8 cellular contexts compared by ENCODE assay signal in the genomic region with DNA sequence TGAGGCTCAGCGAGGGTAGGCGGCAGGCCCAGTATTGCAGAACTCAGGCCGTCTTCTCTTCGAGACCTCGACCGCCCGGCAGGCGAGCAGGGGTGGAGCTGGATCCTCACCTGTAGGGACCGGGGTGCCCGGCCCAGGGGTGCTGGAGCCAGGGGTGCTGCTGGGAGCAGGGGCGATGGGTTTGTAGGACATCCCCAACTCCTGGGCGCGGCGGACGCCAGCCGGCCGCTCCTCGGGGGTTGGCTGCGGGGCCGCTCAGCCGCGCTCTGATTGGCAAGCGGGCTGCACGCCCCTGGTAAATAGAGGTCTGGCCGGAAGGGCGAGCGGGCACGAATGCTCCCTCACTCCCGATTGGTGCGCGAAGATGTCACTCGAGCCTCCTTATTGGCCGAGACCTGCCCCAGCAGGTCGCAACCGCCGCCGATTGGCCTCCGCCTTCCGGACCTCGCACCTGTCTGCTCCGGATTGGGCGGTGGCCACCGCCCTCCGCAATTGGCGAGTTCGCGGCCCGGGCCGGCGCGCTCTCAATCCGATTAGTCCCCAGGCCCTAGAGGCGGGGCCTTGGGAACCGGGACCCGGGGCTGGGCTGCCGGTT. TPM values are rescaled to one million over a fixed set of nuclear protein-coding genes. Genes with fewer than 3 reads are reported as not detected.
DNase-seq lines count a peak whose midpoint lies in the region; ATAC-seq and TF ChIP-seq lines count a peak whose summit lies in the region.

A gene with protein sequence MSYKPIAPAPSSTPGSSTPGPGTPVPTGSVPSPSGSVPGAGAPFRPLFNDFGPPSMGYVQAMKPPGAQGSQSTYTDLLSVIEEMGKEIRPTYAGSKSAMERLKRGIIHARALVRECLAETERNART (minus strand): TSS at position 272 of the 595 bp plus-strand sequence. CDS start 80 bp downstream, at position 192.

- POLR2A ChIA-PET in activated CD4-positive, alpha-beta T cell treated with anti-CD3 and anti-CD28 coated beads, Interleukin-2, amount 10 ng/mL, durations not matched to agents 7 days and 5 days (lab: Charles Lee): no interaction called here

- peak within 1 kb of the TSS; percentile 92 for H3K27ac Mint-ChIP-seq in activated CD4-positive, alpha-beta T cell treated with anti-CD3 and anti-CD28 coated beads, Interleukin-2, amount 10 ng/mL, durations not matched to agents 7 days and 5 days

- H3K9me3 ChIP-seq in BLaER1: no peaks in the 10 kb centered on the region

- DNase-seq in NCI-H69 (lab: John Stamatoyannopoulos, UW) (peak; percentile 100), coronary artery (ENCODE audit: low spot score) (peak; percentile 99), left kidney (ENCODE audit: low read depth, low spot score) (peak; percentile 100)
- DNase-seq in activated CD4-positive, alpha-beta T cell treated with anti-CD3 and anti-CD28 coated beads, Interleukin-2, amount 10 ng/mL, durations not matched to agents 7 days and 5 days: peak; percentile 99
- peak; percentile 99 for DNase-seq in stimulated activated CD4-positive, alpha-beta T cell treated with anti-CD3 and anti-CD28 coated beads, Interleukin-2, amount 100 ng/mL, for 24 hours

- H3K36me3 Mint-ChIP-seq in activated CD4-positive, alpha-beta T cell treated with anti-CD3 and anti-CD28 coated beads, Interleukin-2, amount 10 ng/mL, durations not matched to agents 7 days and 5 days (ENCODE audit: low read depth): peaks cover 13% of the 10 kb centered on the region

- peaks cover 9% of the 10 kb centered on the region; the same call in 1 of the 2 replicates for H3K27me3 ChIP-seq in BLaER1

- H4K20me1 ChIP-seq in BLaER1: peaks cover 37% of the 10 kb centered on the region

- CTCF ChIA-PET in activated CD4-positive, alpha-beta T cell treated with anti-CD3 and anti-CD28 coated beads, Interleukin-2, amount 10 ng/mL, durations not matched to agents 7 days and 5 days (lab: Charles Lee): interaction anchor here (1.0 to 1.2 kb wide), 4 partner anchors 9 to 151 kb away, joined by 3 read pairs; a partner anchor contains a TSS

- peak within 1 kb of the TSS; percentile 82 for H3K9ac ChIP-seq in BLaER1

- H3K27me3 Mint-ChIP-seq in activated CD4-positive, alpha-beta T cell treated with anti-CD3 and anti-CD28 coated beads, Interleukin-2, amount 10 ng/mL, durations not matched to agents 7 days and 5 days: peaks cover 11% of the 10 kb centered on the region

- H3K27ac ChIP-seq in BLaER1: peak within 1 kb of the TSS; percentile 85
- H3K27ac ChIP-seq in coronary artery: peak within 1 kb of the TSS; percentile 86 to 97

- peaks cover 3% of the 10 kb centered on the region; the same call in 1 of the 2 replicates for H3K36me3 ChIP-seq in BLaER1

- ATAC-seq in GM19328 (IDR thresholded peaks at IDR 0.05; ENCODE audit: unreplicated experiment) (peak; percentile 78), HG03520 (IDR thresholded peaks at IDR 0.05; ENCODE audit: unreplicated experiment) (peak; percentile 69)

- H3K4me3 ChIP-seq in BLaER1 (peak within 1 kb of the TSS; percentile 82), coronary artery (peak within 1 kb of the TSS; percentile 78)

- peak within 1 kb of the TSS; percentile 91 for H3K4me3 Mint-ChIP-seq in activated CD4-positive, alpha-beta T cell treated with anti-CD3 and anti-CD28 coated beads, Interleukin-2, amount 10 ng/mL, durations not matched to agents 7 days and 5 days

- no peaks in the 10 kb centered on the region for H3K9me3 Mint-ChIP-seq in activated CD4-positive, alpha-beta T cell treated with anti-CD3 and anti-CD28 coated beads, Interleukin-2, amount 10 ng/mL, durations not matched to agents 7 days and 5 days

- no peak for TF ChIP-seq CTCF in coronary artery (IDR thresholded peaks at IDR 0.05)

- H3K4me2 ChIP-seq in BLaER1: peak within 1 kb of the TSS; percentile 94

- peaks cover 42% of the 10 kb centered on the region for H3K4me1 Mint-ChIP-seq in activated CD4-positive, alpha-beta T cell treated with anti-CD3 and anti-CD28 coated beads, Interleukin-2, amount 10 ng/mL, durations not matched to agents 7 days and 5 days

- peaks cover 45% of the 10 kb centered on the region for H3K4me1 ChIP-seq in BLaER1

RNA-seq across cellular contexts. Expression of the gene that starts here (rescaled TPM):
- total RNA-seq in activated CD4-positive, alpha-beta T cell treated with anti-CD3 and anti-CD28 coated beads, Interleukin-2, amount 10 ng/mL, durations not matched to agents 7 days and 5 days: 100 to 1,000 TPM; 117 to 126 TPM

Comparison
In these comparisons a context has a peak if more than half of its experiments do, and no peak if none do; other contexts are left out.
1. Peak in every context shown above with its lines: DNase-seq, ATAC-seq, H3K4me3 ChIP-seq and H3K27ac ChIP-seq.